ENCODE assay signal across 8 cellular contexts in genomic region chr7:30027065-30027456, GRCh38. TPM values are rescaled to one million over a fixed set of nuclear protein-coding genes. Genes with fewer than 3 reads are reported as not detected.
A peak's percentile ranks its signal among the peaks of the same experiment; 100 is the strongest.
DNase-seq lines count a peak whose midpoint lies in the region; ATAC-seq and TF ChIP-seq lines count a peak whose summit lies in the region.

No MANE protein-coding gene starts in this region.

- in situ Hi-C loops in HAP-1 (cut with MboI; ENCODE audit: low sequenced_read_pairs): no loop called here
- in situ Hi-C loops in mammary epithelial cell (cut with MboI; ENCODE audit: low sequenced_read_pairs in 2 of 2): no loop called here

- no peak for ATAC-seq in DND-41 (ENCODE audit: insufficient read depth, low read depth)
- no peak for ATAC-seq in GM19328 (IDR thresholded peaks at IDR 0.05; ENCODE audit: unreplicated experiment)

- H3K27ac ChIP-seq in DND-41 (ENCODE audit: low read length): peak overlapping the region; percentile 58
- peak overlapping the region; percentile 81 for H3K27ac ChIP-seq in mammary epithelial cell (ENCODE audit: insufficient read depth, low read depth, low read length)

- H3K4me2 ChIP-seq in DND-41 (ENCODE audit: insufficient read depth, low read length): peak overlapping the region; percentile 82
- H3K4me2 ChIP-seq in mammary epithelial cell (ENCODE audit: insufficient read depth, low read depth, low read length): peak overlapping the region; percentile 97

- H3K4me1 ChIP-seq in DND-41 (ENCODE audit: insufficient read depth, low read length) (peaks cover 59% of the 10 kb centered on the region), HAP-1 (peaks cover 27% of the 10 kb centered on the region), mammary epithelial cell (ENCODE audit: insufficient read depth, low read length) (peaks cover 18% of the 10 kb centered on the region)

- peaks cover 14% of the 10 kb centered on the region; the same call in 1 of the 2 replicates for H4K20me1 ChIP-seq in DND-41 (ENCODE audit: insufficient read depth, low read length)
- H4K20me1 ChIP-seq in mammary epithelial cell (ENCODE audit: insufficient read depth, low read length): no peaks in the 10 kb centered on the region

- H2AFZ ChIP-seq in DND-41 (ENCODE audit: low read depth, low read length): peak overlapping the region; percentile 80
- peak overlapping the region; percentile 95 for H2AFZ ChIP-seq in mammary epithelial cell (ENCODE audit: low read depth, low read length)

- H3K79me2 ChIP-seq in DND-41 (ENCODE audit: insufficient read depth, low read length): peaks cover 60% of the 10 kb centered on the region
- H3K79me2 ChIP-seq in mammary epithelial cell (ENCODE audit: insufficient read depth, low read length): peaks cover 72% of the 10 kb centered on the region

- CTCF ChIA-PET in mammary epithelial cell (lab: Charles Lee; ENCODE audit: low non-redundant PET): interaction anchor here (0.6 kb wide), 1 partner anchor 121 kb away, joined by 5 read pairs; no protein-coding TSS in a partner anchor

- dilution Hi-C loops in mammary epithelial cell (cut with HindIII; ENCODE audit: low sequenced_read_pairs): loop anchor here (5.0 kb wide), 1 partner anchor 35 kb away; no protein-coding TSS in a partner anchor

- H3K4me3 ChIP-seq in DND-41 (ENCODE audit: low read depth in 1 of 2, low read length in 2 of 2): peak overlapping the region; percentile 49 to 91; a peak in 3 of 4 replicates
- peak overlapping the region; percentile 68 for H3K4me3 ChIP-seq in HAP-1
- H3K4me3 ChIP-seq in mammary epithelial cell (replicated peaks in 1 of 3; ENCODE audit: insufficient read depth in 1 of 3, low read depth in 2 of 3, low read length in 3 of 3): peak overlapping the region; percentile 63 to 83 (median 79)

- DNase-seq in DND-41 (no peak), HAP-1 (ENCODE audit: low spot score in 2 of 2) (no peak), RKO (ENCODE audit: low spot score) (peak; percentile 83), mammary epithelial cell (peak; percentile 77), left kidney (ENCODE audit: low read depth, low spot score) (peak; percentile 56), NCI-H446 treated with DMSO at 0.1 percent for 48 hours (lab: John Stamatoyannopoulos, UW) (no peak)
- DNase-seq in stimulated activated naive CD4-positive, alpha-beta T cell treated with Interleukin-2 at 50 U/mL for 16 hours (lab: John Stamatoyannopoulos, UW): peak; percentile 30

- 0% methylated on average over 10 of the region's 10 CpGs for WGBS in mammary epithelial cell (ENCODE audit: low coverage, missing lambda C conversion rate)

- H3K36me3 ChIP-seq in DND-41 (ENCODE audit: insufficient read depth, low read length) (no peaks in the 10 kb centered on the region), HAP-1 (replicated peaks) (no peaks in the 10 kb centered on the region), mammary epithelial cell (ENCODE audit: insufficient read depth, low read length) (no peaks in the 10 kb centered on the region)

- intact Hi-C loops in mammary epithelial cell (cut with micrococcal nuclease): loop anchor here (2.0 to 10.0 kb wide), 4 partner anchors 110 to 538 kb away; partner anchors contain the start of gene ZNRF2

- no peak for TF ChIP-seq CTCF in DND-41 (IDR thresholded peaks at IDR 0.05; ENCODE audit: borderline replicate concordance, extremely low read depth, low read length, poor library complexity, severe bottlenecking)
- TF ChIP-seq CTCF in mammary epithelial cell (conservative IDR thresholded peaks at IDR 0.05 in 1 of 2, IDR thresholded peaks at IDR 0.05 in 1 of 2; ENCODE audit: extremely low read depth in 1 of 2, insufficient read depth in 1 of 2, low read depth in 1 of 2, low read length in 2 of 2): no peak

- BruUV-seq in mammary epithelial cell (replicated peaks; lab: Mats Ljungman, UMichigan): no TSS peak

- H3K9me3 ChIP-seq in DND-41 (ENCODE audit: insufficient read depth, low read length, severe bottlenecking): no peaks in the 10 kb centered on the region
- no peaks in the 10 kb centered on the region for H3K9me3 ChIP-seq in HAP-1
- no peaks in the 10 kb centered on the region for H3K9me3 ChIP-seq in mammary epithelial cell (replicated peaks; ENCODE audit: insufficient read depth, low read length)

- H3K27me3 ChIP-seq in DND-41 (ENCODE audit: insufficient read depth, low read length, poor library complexity) (no peaks in the 10 kb centered on the region), HAP-1 (ENCODE audit: low read depth) (no peaks in the 10 kb centered on the region), mammary epithelial cell (ENCODE audit: insufficient read depth, low read length) (no peaks in the 10 kb centered on the region)

- H3K9ac ChIP-seq in DND-41 (ENCODE audit: low read depth, low read length) (peak overlapping the region; percentile 76), mammary epithelial cell (ENCODE audit: insufficient read depth, low read length) (peak overlapping the region; percentile 69)

RNA-seq across cellular contexts. Expression of gene FKBP14, which starts 0.6 kb away (rescaled TPM):
- total RNA-seq in mammary epithelial cell: 10 to 100 TPM; 29.7 to 37.4 TPM
- polyA plus RNA-seq in mammary epithelial cell: 11.2 TPM
- polyA minus RNA-seq in mammary epithelial cell: 4.3 TPM

RNA-seq across cellular contexts. Expression of gene PLEKHA8, which starts 1.2 kb away (rescaled TPM):
- 10 to 100 TPM; 11.7 to 14.8 TPM for total RNA-seq in mammary epithelial cell
- 4.2 TPM for polyA plus RNA-seq in mammary epithelial cell
- polyA minus RNA-seq in mammary epithelial cell: 7.5 TPM

RNA-seq across cellular contexts. Expression of gene SCRN1, which starts 37.5 kb away (rescaled TPM):
- total RNA-seq in mammary epithelial cell: 10 to 100 TPM; 44.5 to 49.7 TPM
- 43.9 TPM for polyA plus RNA-seq in mammary epithelial cell
- 69.1 TPM for polyA minus RNA-seq in mammary epithelial cell

Comparison
In these comparisons a context has a peak if more than half of its experiments do, and no peak if none do; other contexts are left out.
1. DNase-seq: peak in RKO (single experiment), mammary epithelial cell (single experiment), left kidney (single experiment) and stimulated activated naive CD4-positive, alpha-beta T cell treated with Interleukin-2 at 50 U/mL for 16 hours (single experiment); none in DND-41 (single experiment), HAP-1 (0 of 2) and NCI-H446 treated with DMSO at 0.1 percent for 48 hours (single experiment).
2. Peak in every context shown above with its lines, with median percentiles within 50 percentile points of each other: H3K4me3 ChIP-seq.